In the genomic region with DNA sequence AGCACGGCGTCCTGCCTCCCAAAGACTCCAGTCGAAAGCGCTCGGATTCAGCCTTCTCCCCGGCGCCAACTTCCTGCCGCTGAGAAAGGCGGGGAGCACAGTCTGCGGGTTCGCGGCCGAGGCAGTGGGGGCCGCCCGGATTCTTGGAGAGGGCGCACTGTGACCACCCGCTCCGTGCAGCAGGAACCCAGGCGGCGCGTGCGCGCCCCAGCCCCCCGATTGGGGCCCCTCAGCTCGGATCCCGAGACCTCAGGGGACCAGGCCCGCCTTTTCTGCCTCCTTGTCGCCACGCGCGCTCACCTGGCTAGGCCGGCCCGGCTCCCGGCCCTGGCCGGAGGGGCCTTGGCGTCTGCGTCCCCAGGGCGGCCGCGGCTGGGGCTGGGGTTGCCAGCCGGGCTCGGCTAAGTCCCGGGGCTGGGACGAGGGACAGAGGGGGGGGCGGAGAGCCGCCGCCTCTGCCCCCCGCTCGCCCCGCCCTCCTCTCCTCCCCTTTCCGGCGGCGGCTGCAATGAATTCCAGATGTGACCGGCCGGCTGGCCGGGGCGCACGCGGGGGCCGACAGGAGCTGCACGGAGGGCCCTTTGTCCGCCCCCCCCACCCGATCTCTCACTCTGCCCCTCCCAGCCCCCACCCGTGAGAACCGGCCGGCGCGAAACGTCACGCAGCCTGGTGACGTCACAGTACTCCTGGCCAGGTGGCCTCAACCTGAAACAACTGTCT, we compare ENCODE assay signal across 8 cellular contexts. TPM values are rescaled to one million over a fixed set of nuclear protein-coding genes. Genes with fewer than 3 reads are reported as not detected.
DNase-seq lines count a peak whose midpoint lies in the region; ATAC-seq lines count a peak whose summit lies in the region.

A gene with protein sequence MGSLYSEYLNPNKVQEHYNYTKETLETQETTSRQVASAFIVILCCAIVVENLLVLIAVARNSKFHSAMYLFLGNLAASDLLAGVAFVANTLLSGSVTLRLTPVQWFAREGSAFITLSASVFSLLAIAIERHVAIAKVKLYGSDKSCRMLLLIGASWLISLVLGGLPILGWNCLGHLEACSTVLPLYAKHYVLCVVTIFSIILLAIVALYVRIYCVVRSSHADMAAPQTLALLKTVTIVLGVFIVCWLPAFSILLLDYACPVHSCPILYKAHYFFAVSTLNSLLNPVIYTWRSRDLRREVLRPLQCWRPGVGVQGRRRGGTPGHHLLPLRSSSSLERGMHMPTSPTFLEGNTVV (minus strand): TSS at position 428 of the 720 bp plus-strand sequence. CDS start 6,426 bp downstream, outside the sequence.

- ATAC-seq in GM18498 (IDR thresholded peaks at IDR 0.05; ENCODE audit: unreplicated experiment): peak; percentile 55
- ATAC-seq in HG03521 (IDR thresholded peaks at IDR 0.05; ENCODE audit: unreplicated experiment): peak; percentile 41
- ATAC-seq in stimulated activated effector memory CD8-positive, alpha-beta T cell treated with anti-CD3 and anti-CD28 coated beads, Interleukin-12 subunit alpha, Interleukin-12 subunit beta, amount 100 ng/mL, for 72 hours: peak; percentile 71
- no peak for ATAC-seq in GM18858 (IDR thresholded peaks at IDR 0.05; ENCODE audit: unreplicated experiment)

- H3K4me1 ChIP-seq in esophagus (ENCODE audit: control insufficient read depth in 2 of 2, insufficient read depth in 2 of 2, low read length in 1 of 2) (no peaks in the 10 kb centered on the region), muscle layer of duodenum (ENCODE audit: control insufficient read depth in 1 of 2, insufficient read depth in 2 of 2, low read length in 2 of 2) (peaks cover 7 to 27% of the 10 kb centered on the region in 2 donors)

- H3K36me3 ChIP-seq in esophagus (ENCODE audit: control insufficient read depth in 2 of 2, insufficient read depth in 2 of 2, low read length in 1 of 2) (no peaks in the 10 kb centered on the region), muscle layer of duodenum (ENCODE audit: control insufficient read depth in 1 of 2, insufficient read depth in 2 of 2, low read length in 2 of 2) (no peaks in the 10 kb centered on the region)

- DNase-seq in OCI-M1 (lab: John Stamatoyannopoulos, UW): peak; percentile 94
- peak; percentile 82 for DNase-seq in activated T-cell treated with anti-CD3 and anti-CD28 coated beads, Interleukin-2, amount 50 U/mL, for 1 hour
- peak; percentile 58 to 88 for DNase-seq in stimulated activated effector memory CD8-positive, alpha-beta T cell treated with anti-CD3 and anti-CD28 coated beads, Interleukin-12 subunit alpha, Interleukin-12 subunit beta, amount 100 ng/mL, for 72 hours (ENCODE audit: low spot score in 2 of 2)

- no peaks in the 10 kb centered on the region for H3K27me3 ChIP-seq in esophagus (ENCODE audit: control insufficient read depth in 1 of 2, insufficient read depth in 2 of 2, low read length in 2 of 2)
- no peaks in the 10 kb centered on the region for H3K27me3 ChIP-seq in muscle layer of duodenum (ENCODE audit: low read depth, low read length)

- peaks cover 20% of the 10 kb centered on the region for H3K4me1 Mint-ChIP-seq in stimulated activated effector memory CD8-positive, alpha-beta T cell treated with anti-CD3 and anti-CD28 coated beads, Interleukin-12 subunit alpha, Interleukin-12 subunit beta, amount 100 ng/mL, for 72 hours

- H3K27ac ChIP-seq in esophagus (ENCODE audit: low read depth in 2 of 2, low read length in 1 of 2): peak within 1 kb of the TSS; percentile 77 to 84
- peak within 1 kb of the TSS; percentile 16 for H3K27ac ChIP-seq in muscle layer of duodenum (ENCODE audit: low read length)

- peak within 1 kb of the TSS; percentile 78 for H3K27ac Mint-ChIP-seq in stimulated activated effector memory CD8-positive, alpha-beta T cell treated with anti-CD3 and anti-CD28 coated beads, Interleukin-12 subunit alpha, Interleukin-12 subunit beta, amount 100 ng/mL, for 72 hours

- H3K9me3 ChIP-seq in esophagus (ENCODE audit: control insufficient read depth in 2 of 2, insufficient read depth in 1 of 2, low read depth in 1 of 2, low read length in 1 of 2) (no peaks in the 10 kb centered on the region), muscle layer of duodenum (ENCODE audit: control insufficient read depth in 1 of 2, low read length in 2 of 2) (no peaks in the 10 kb centered on the region)

- no peaks in the 10 kb centered on the region for H3K9me3 Mint-ChIP-seq in stimulated activated effector memory CD8-positive, alpha-beta T cell treated with anti-CD3 and anti-CD28 coated beads, Interleukin-12 subunit alpha, Interleukin-12 subunit beta, amount 100 ng/mL, for 72 hours

- WGBS in esophagus, 2 donors: 0% methylated on average over 47 to 71 of the region's 71 CpGs

- H3K4me3 ChIP-seq in esophagus (ENCODE audit: low read depth in 1 of 2, low read length in 2 of 2) (peak within 1 kb of the TSS; percentile 65 to 88), muscle layer of duodenum (ENCODE audit: low read depth in 1 of 2, low read length in 2 of 2) (peak within 1 kb of the TSS; percentile 65 to 88)

- peak within 1 kb of the TSS; percentile 83 for H3K4me3 Mint-ChIP-seq in stimulated activated effector memory CD8-positive, alpha-beta T cell treated with anti-CD3 and anti-CD28 coated beads, Interleukin-12 subunit alpha, Interleukin-12 subunit beta, amount 100 ng/mL, for 72 hours

- H3K36me3 Mint-ChIP-seq in stimulated activated effector memory CD8-positive, alpha-beta T cell treated with anti-CD3 and anti-CD28 coated beads, Interleukin-12 subunit alpha, Interleukin-12 subunit beta, amount 100 ng/mL, for 72 hours: peaks cover 2% of the 10 kb centered on the region

RNA-seq across cellular contexts. Expression of the gene that starts here (rescaled TPM):
- polyA plus RNA-seq in esophagus: 1 to 10 TPM in 1 of 2 donors, under 1 TPM in 1; 0.71 to 1.2 TPM
